1 cellular context compared by ENCODE assay signal in genomic region chr19:47609885-47610545, GRCh38.
TF ChIP-seq lines count a peak whose summit lies in the region.

No MANE protein-coding gene starts in this region.

TF ChIP-seq in HepG2, 621 proteins besides CTCF, POLR2A, EP300 and RAD21 (continued from another document and continues in another):
- TF ChIP-seq ESRRA (CRISPR knock-in tag; IDR thresholded peaks at IDR 0.05; ENCODE audit: low read depth) (no peak), ZNF280B (CRISPR knock-in tag; IDR thresholded peaks at IDR 0.05; ENCODE audit: borderline replicate concordance) (peak; percentile 27; the same call in 1 of the 2 replicates), ZBTB25 (CRISPR knock-in tag; IDR thresholded peaks at IDR 0.05) (0 out of 2 replicates have a peak, but pooled peaks have one; percentile 20), ZNF781 (CRISPR knock-in tag; IDR thresholded peaks at IDR 0.05; ENCODE audit: borderline replicate concordance, not compliant biosample characterization) (peak; percentile 46), GATAD1 (CRISPR knock-in tag; IDR thresholded peaks at IDR 0.05) (peak; percentile 43; the same call in 1 of the 2 replicates), MED1 (CRISPR knock-in tag; IDR thresholded peaks at IDR 0.05) (peak; percentile 46; the same call in 1 of the 2 replicates), POGZ (CRISPR knock-in tag; IDR thresholded peaks at IDR 0.05) (0 out of 2 replicates have a peak, but pooled peaks have one; percentile 19), POLR2AphosphoS5 (IDR thresholded peaks at IDR 0.05; ENCODE audit: low read depth, low read length) (no peak), KMT2B (CRISPR knock-in tag; IDR thresholded peaks at IDR 0.05) (0 out of 2 replicates have a peak, but pooled peaks have one; percentile 28), GLI4 (CRISPR knock-in tag; IDR thresholded peaks at IDR 0.05; ENCODE audit: borderline replicate concordance) (peak; percentile 63; the same call in 1 of the 2 replicates), ZNF883 (CRISPR knock-in tag; IDR thresholded peaks at IDR 0.05; ENCODE audit: not compliant biosample characterization) (peak; percentile 67), SIN3A (IDR thresholded peaks at IDR 0.05; ENCODE audit: borderline replicate concordance, low read depth, low read length) (peak; percentile 85; the same call in 1 of the 2 replicates), ZSCAN20 (CRISPR knock-in tag; IDR thresholded peaks at IDR 0.05; ENCODE audit: borderline replicate concordance) (0 out of 2 replicates have a peak, but pooled peaks have one; percentile 52), ZNF333 (CRISPR knock-in tag; IDR thresholded peaks at IDR 0.05; ENCODE audit: borderline replicate concordance) (no peak), NR2F6 (IDR thresholded peaks at IDR 0.05) (no peak), NR2F6 (CRISPR knock-in tag; IDR thresholded peaks at IDR 0.05) (peak; percentile 67), FOXP1 (IDR thresholded peaks at IDR 0.05) (no peak), FOXP1 (CRISPR knock-in tag; IDR thresholded peaks at IDR 0.05) (no peak), ZNF256 (CRISPR knock-in tag; conservative IDR thresholded peaks at IDR 0.05) (0 out of 2 replicates have a peak, but pooled peaks have one; percentile 36), JUNB (CRISPR knock-in tag; IDR thresholded peaks at IDR 0.05; ENCODE audit: borderline replicate concordance) (no peak), MIER2 (CRISPR knock-in tag; IDR thresholded peaks at IDR 0.05) (no peak), ZNF276 (CRISPR knock-in tag; IDR thresholded peaks at IDR 0.05; ENCODE audit: low read depth) (no peak), ZNF160 (CRISPR knock-in tag; IDR thresholded peaks at IDR 0.05) (peak; percentile 68; the same call in 1 of the 2 replicates), ZNF773 (CRISPR knock-in tag; IDR thresholded peaks at IDR 0.05; ENCODE audit: borderline replicate concordance) (0 out of 2 replicates have a peak, but pooled peaks have one; percentile 58), SAP130 (CRISPR knock-in tag; IDR thresholded peaks at IDR 0.05; ENCODE audit: low read depth) (peak; percentile 82), ZBTB46 (CRISPR knock-in tag; IDR thresholded peaks at IDR 0.05; ENCODE audit: borderline replicate concordance) (no peak), ZNF710 (CRISPR knock-in tag; IDR thresholded peaks at IDR 0.05; ENCODE audit: borderline replicate concordance) (peak; percentile 81), ELF3 (CRISPR knock-in tag; IDR thresholded peaks at IDR 0.05) (0 out of 2 replicates have a peak, but pooled peaks have one; percentile 9), ZNF800 (CRISPR knock-in tag; IDR thresholded peaks at IDR 0.05) (0 out of 2 replicates have a peak, but pooled peaks have one; percentile 61), PHF8 (CRISPR knock-in tag; IDR thresholded peaks at IDR 0.05) (peak; percentile 76), IRF9 (CRISPR knock-in tag; IDR thresholded peaks at IDR 0.05; ENCODE audit: borderline replicate concordance) (peak; percentile 34; the same call in 1 of the 2 replicates), HBP1 (CRISPR knock-in tag; IDR thresholded peaks at IDR 0.05; ENCODE audit: low read depth) (0 out of 2 replicates have a peak, but pooled peaks have one; percentile 49), ZNF607 (CRISPR knock-in tag; IDR thresholded peaks at IDR 0.05; ENCODE audit: borderline replicate concordance) (no peak), ZNF337 (CRISPR knock-in tag; IDR thresholded peaks at IDR 0.05; ENCODE audit: borderline replicate concordance, low read depth) (0 out of 2 replicates have a peak, but pooled peaks have one; percentile 37), DR1 (CRISPR knock-in tag; IDR thresholded peaks at IDR 0.05) (peak; percentile 34; the same call in 1 of the 2 replicates), KMT2A (CRISPR knock-in tag; IDR thresholded peaks at IDR 0.05) (0 out of 2 replicates have a peak, but pooled peaks have one; percentile 27), ZNF331 (CRISPR knock-in tag; IDR thresholded peaks at IDR 0.05) (0 out of 2 replicates have a peak, but pooled peaks have one; percentile 9), NFKB2 (CRISPR knock-in tag; IDR thresholded peaks at IDR 0.05; ENCODE audit: borderline replicate concordance) (peak; percentile 75; the same call in 1 of the 2 replicates), STAG1 (CRISPR knock-in tag; IDR thresholded peaks at IDR 0.05) (peak; percentile 25; the same call in 1 of the 2 replicates), FOXA3 (CRISPR knock-in tag; IDR thresholded peaks at IDR 0.05) (peak; percentile 23; the same call in 1 of the 2 replicates), E2F1 (CRISPR knock-in tag; IDR thresholded peaks at IDR 0.05) (no peak), SRSF1 (optimal IDR thresholded peaks at IDR 0.05; ENCODE audit: low read depth, low read length) (peak; percentile 83), ZNF17 (CRISPR knock-in tag; IDR thresholded peaks at IDR 0.05) (no peak), ZNF547 (CRISPR knock-in tag; IDR thresholded peaks at IDR 0.05) (0 out of 2 replicates have a peak, but pooled peaks have one; percentile 57), CCAR2 (optimal IDR thresholded peaks at IDR 0.05; ENCODE audit: low read depth, low read length) (no peak), ZNF740 (CRISPR knock-in tag; IDR thresholded peaks at IDR 0.05) (0 out of 2 replicates have a peak, but pooled peaks have one; percentile 56), ZNF225 (CRISPR knock-in tag; IDR thresholded peaks at IDR 0.05) (no peak), ETV5 (CRISPR knock-in tag; IDR thresholded peaks at IDR 0.05; ENCODE audit: borderline replicate concordance) (no peak), BRF2 (CRISPR knock-in tag; IDR thresholded peaks at IDR 0.05) (no peak), NFYB (CRISPR knock-in tag; IDR thresholded peaks at IDR 0.05) (no peak)
